2 cellular contexts compared by ENCODE assay signal in genomic region chr16:50747206-50747956, GRCh38.
TF ChIP-seq lines count a peak whose summit lies in the region.

No MANE protein-coding gene starts in this region.

TF ChIP-seq in A549, 52 proteins besides CTCF, POLR2A, EP300 and RAD21 (continued from another document):
- TF ChIP-seq USF2 (IDR thresholded peaks at IDR 0.05) (no peak), POLR2AphosphoS2 (conservative IDR thresholded peaks at IDR 0.05; ENCODE audit: low read length) (no peak), ZFP36 (IDR thresholded peaks at IDR 0.05; ENCODE audit: borderline replicate concordance, partially characterized antibody) (no peak), TFCP2L1 (CRISPR knock-in tag; IDR thresholded peaks at IDR 0.05) (no peak), FOXS1 (CRISPR knock-in tag; IDR thresholded peaks at IDR 0.05) (no peak), CBX8 (IDR thresholded peaks at IDR 0.05) (no peak), ZC3H11A (IDR thresholded peaks at IDR 0.05) (no peak), HOXB5 (CRISPR knock-in tag; IDR thresholded peaks at IDR 0.05) (no peak), JUNB (IDR thresholded peaks at IDR 0.05) (no peak)
- TF ChIP-seq, protein P1, sequence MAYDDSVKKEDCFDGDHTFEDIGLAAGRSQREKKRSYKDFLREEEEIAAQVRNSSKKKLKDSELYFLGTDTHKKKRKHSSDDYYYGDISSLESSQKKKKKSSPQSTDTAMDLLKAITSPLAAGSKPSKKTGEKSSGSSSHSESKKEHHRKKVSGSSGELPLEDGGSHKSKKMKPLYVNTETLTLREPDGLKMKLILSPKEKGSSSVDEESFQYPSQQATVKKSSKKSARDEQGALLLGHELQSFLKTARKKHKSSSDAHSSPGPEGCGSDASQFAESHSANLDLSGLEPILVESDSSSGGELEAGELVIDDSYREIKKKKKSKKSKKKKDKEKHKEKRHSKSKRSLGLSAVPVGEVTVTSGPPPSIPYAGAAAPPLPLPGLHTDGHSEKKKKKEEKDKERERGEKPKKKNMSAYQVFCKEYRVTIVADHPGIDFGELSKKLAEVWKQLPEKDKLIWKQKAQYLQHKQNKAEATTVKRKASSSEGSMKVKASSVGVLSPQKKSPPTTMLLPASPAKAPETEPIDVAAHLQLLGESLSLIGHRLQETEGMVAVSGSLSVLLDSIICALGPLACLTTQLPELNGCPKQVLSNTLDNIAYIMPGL (CRISPR knock-in tag; IDR thresholded peaks at IDR 0.05; ENCODE audit: borderline replicate concordance), result no peak

TF ChIP-seq in endothelial cell of umbilical vein, 7 proteins besides CTCF, POLR2A, EP300 and RAD21 (continued from another document):
- TF ChIP-seq MYC (IDR thresholded peaks at IDR 0.05; ENCODE audit: low read depth, low read length) (no peak), MAX (IDR thresholded peaks at IDR 0.05; ENCODE audit: insufficient read depth, insufficient read length) (no peak), FOS (IDR thresholded peaks at IDR 0.05; ENCODE audit: borderline replicate concordance, insufficient read depth, low read length) (no peak)
